Comparison of ENCODE assay signal across 12 cellular contexts in genomic region chr22:40535642-40536041, GRCh38.
DNase-seq lines count a peak whose midpoint lies in the region; ATAC-seq, FAIRE-seq and TF ChIP-seq lines count a peak whose summit lies in the region.
"Had no signal": no experiment of that assay in that cellular context is flagged by ENCODE, and none has a peak within 500 bp of the region (broad histone marks: within the 10 kb centered on the region; RNA-seq: fewer than 3 reads in every experiment).

No MANE protein-coding gene starts in this region.

- H3K23ac ChIP-seq in IMR-90 (ENCODE audit: low read depth, low read length) = 0 out of 2 replicates have a peak overlapping the region, but pooled peaks have one; percentile 65

- TF ChIP-seq RAD21 in IMR-90 (IDR thresholded peaks at IDR 0.05; ENCODE audit: low read length) (no peak), GM12878 (IDR thresholded peaks at IDR 0.05; ENCODE audit: insufficient read depth, low read depth, low read length) (no peak)

- peak overlapping the region; percentile 95 for H2BK5ac ChIP-seq in IMR-90 (ENCODE audit: low read depth, low read length, poor library complexity, severe bottlenecking)

- peaks cover 5% of the 10 kb centered on the region for H3K9me1 ChIP-seq in IMR-90 (ENCODE audit: insufficient read depth, low read length)

- H3K4me3 Mint-ChIP-seq in CD14-positive monocyte = no peak overlapping the region
- H3K4me3 Mint-ChIP-seq in neural crest cell = peak overlapping the region; percentile 33

- H3K9ac ChIP-seq in IMR-90 (ENCODE audit: low read depth, low read length) (0 out of 2 replicates have a peak overlapping the region, but pooled peaks have one; percentile 10), GM12878 (ENCODE audit: control insufficient read depth, insufficient read depth, low read length) (no peak overlapping the region)

- H4K20me1 ChIP-seq in IMR-90 (ENCODE audit: insufficient read depth, low read length) (peaks cover 27% of the 10 kb centered on the region; the same call in 1 of the 2 replicates), GM12878 (ENCODE audit: control insufficient read depth, insufficient read depth) (no peaks in the 10 kb centered on the region)

- TF ChIP-seq EP300 in GM12878 (IDR thresholded peaks at IDR 0.05; ENCODE audit: borderline replicate concordance in 1 of 2, control insufficient read depth in 1 of 2, low read depth in 2 of 2, low read length in 2 of 2) = no peak

- no peak overlapping the region for H3K4me2 ChIP-seq in IMR-90 (ENCODE audit: low read depth, low read length)
- peak overlapping the region; percentile 94; the same call in 1 of the 2 replicates for H3K4me2 ChIP-seq in GM12878 (ENCODE audit: control insufficient read depth, insufficient read depth)

- FAIRE-seq in GM12878 (lab: Jason Lieb, UNC) = no peak
- FAIRE-seq: GM18507 had no signal

- H3K27me3 Mint-ChIP-seq in CD14-positive monocyte (ENCODE audit: low read depth in 3 of 3) = no peaks in the 10 kb centered on the region
- peaks cover 2% of the 10 kb centered on the region for H3K27me3 Mint-ChIP-seq in neural crest cell (ENCODE audit: low read depth)

- H3K56ac ChIP-seq in IMR-90 (ENCODE audit: extremely low read depth, insufficient read depth, low read length) = peak overlapping the region; percentile 47; the same call in 1 of the 2 replicates

- no peak for ATAC-seq in IMR-90 (ENCODE audit: low read depth)
- ATAC-seq in GM12878 = no peak
- no peak for ATAC-seq in SK-N-SH treated with all-trans-retinoic acid at 6 μM for 48 hours

- H3K27me3 ChIP-seq in IMR-90 (ENCODE audit: control insufficient read depth, insufficient read depth, low read length) = no peaks in the 10 kb centered on the region
- no peaks in the 10 kb centered on the region for H3K27me3 ChIP-seq in GM12878 (replicated peaks in 1 of 2; ENCODE audit: control insufficient read depth in 2 of 2, insufficient read depth in 2 of 2, low read length in 1 of 2)

- H3K27ac Mint-ChIP-seq in CD14-positive monocyte = peak overlapping the region; percentile 66 to 87 (median 82)
- peak overlapping the region; percentile 69 for H3K27ac Mint-ChIP-seq in neural crest cell (ENCODE audit: unreplicated experiment)

- TF ChIP-seq CTCF in CD14-positive monocyte (IDR thresholded peaks at IDR 0.05) (no peak), IMR-90 (conservative IDR thresholded peaks at IDR 0.05; ENCODE audit: low read depth, low read length) (no peak), GM12878 (IDR thresholded peaks at IDR 0.05 in 2 of 3, conservative IDR thresholded peaks at IDR 0.05 in 1 of 3; ENCODE audit: control insufficient read depth in 2 of 3, extremely low read depth in 1 of 3, insufficient read depth in 1 of 3, low read depth in 3 of 3, low read length in 3 of 3) (no peak), neural crest cell (conservative IDR thresholded peaks at IDR 0.05) (no peak), GM20000 (IDR thresholded peaks at IDR 0.05; ENCODE audit: extremely low read depth, missing control alignments) (no peak)

- peak overlapping the region; percentile 89 for H3K4ac ChIP-seq in IMR-90 (ENCODE audit: low read depth, low read length)

- peak overlapping the region; percentile 92 for H3K14ac ChIP-seq in IMR-90 (replicated peaks; ENCODE audit: low read depth, low read length)

- H2AK9ac ChIP-seq in IMR-90 (replicated peaks; ENCODE audit: low read depth, low read length, poor library complexity) = peak overlapping the region; percentile 45

- dilution Hi-C loops in IMR-90 (cut with HindIII; ENCODE audit: low sequenced_read_pairs, unreplicated experiment) = no loop called here

- peak overlapping the region; percentile 42; the same call in 1 of the 2 replicates for H2BK120ac ChIP-seq in IMR-90 (ENCODE audit: low read depth, low read length)

- no peak overlapping the region for H3K18ac ChIP-seq in IMR-90 (ENCODE audit: low read depth, low read length)

- RAD21 ChIA-PET in GM12878 (lab: Charles Lee; ENCODE audit: unreplicated experiment) = interaction anchor here (0.7 to 2.8 kb wide), 2 partner anchors 47 to 76 kb away, joined by 4 to 13 read pairs; no protein-coding TSS in a partner anchor

- 0 out of 3 replicates have a peak overlapping the region, but pooled peaks have one; percentile 5 for H2BK15ac ChIP-seq in IMR-90 (ENCODE audit: low read depth, low read length)

- no peak for DNase-seq in CD14-positive monocyte (ENCODE audit: low spot score)
- DNase-seq in IMR-90 = no peak
- no peak for DNase-seq in GM12878 (ENCODE audit: low read depth, low spot score)
- DNase-seq in neural crest cell (ENCODE audit: low read depth, low spot score) = no peak
- DNase-seq in GM20000 (ENCODE audit: low spot score) = no peak
- DNase-seq in stimulated activated naive CD4-positive, alpha-beta T cell treated with Interleukin-2 at 50 U/mL for 16 hours (lab: John Stamatoyannopoulos, UW) = no peak
- no peak for DNase-seq in central memory CD4-positive, alpha-beta T cell
- DNase-seq: activated effector memory CD4-positive, alpha-beta T cell treated with Interleukin-2 at 50 U/mL for 16 hours; DMS 273 treated with DMSO at 0.1 percent for 48 hours; NCI-H524 had no signal

- H2BK20ac ChIP-seq in IMR-90 (ENCODE audit: low read depth, low read length) = peak overlapping the region; percentile 27; the same call in 1 of the 2 replicates

- no CpG with 5 or more reads among the region's 2 CpGs for WGBS in IMR-90 (ENCODE audit: extremely low coverage in 2 of 2, insufficient read length in 1 of 2), 2 experiments
- WGBS in GM12878 (ENCODE audit: insufficient coverage, insufficient replicate concordance, low lambda C conversion rate, missing lambda C conversion rate) = 75% methylated on average over 2 of the region's 2 CpGs

- peaks cover 19 to 51% of the 10 kb centered on the region in 2 experiments for H3K79me1 ChIP-seq in IMR-90 (ENCODE audit: low read depth in 1 of 2, low read length in 2 of 2)

- CTCF ChIA-PET in IMR-90 (lab: Yijun Ruan, JAX) = interaction anchor here (0.6 kb wide), 1 partner anchor 71 kb away, joined by 3 read pairs; no protein-coding TSS in a partner anchor
- CTCF ChIA-PET in GM12878 (lab: Yijun Ruan, JAX) = interaction anchor here (6.8 to 13.0 kb wide), 2 partner anchors 99 to 111 kb away, joined by 35 to 339 read pairs; no protein-coding TSS in a partner anchor

- H2AK5ac ChIP-seq in IMR-90 (ENCODE audit: low read depth, low read length) = peak overlapping the region; percentile 87; the same call in 1 of the 2 replicates

- H2AFZ ChIP-seq in IMR-90 (replicated peaks; ENCODE audit: low read length, poor library complexity) (no peak overlapping the region), GM12878 (ENCODE audit: control insufficient read depth, low read depth, low read length) (no peak overlapping the region)

- in situ Hi-C loops in IMR-90 (cut with MboI; ENCODE audit: low sequenced_read_pairs) (no loop called here), GM12878 (cut with MboI) (no loop called here)

- H3K9me3 Mint-ChIP-seq in CD14-positive monocyte = no peaks in the 10 kb centered on the region
- H3K9me3 Mint-ChIP-seq in neural crest cell = no peaks in the 10 kb centered on the region

- H3K36me3 ChIP-seq in IMR-90 (ENCODE audit: control insufficient read depth, insufficient read depth, low read length) = no peaks in the 10 kb centered on the region
- no peaks in the 10 kb centered on the region for H3K36me3 ChIP-seq in GM12878 (ENCODE audit: control insufficient read depth in 2 of 2, insufficient read depth in 2 of 2, low read length in 1 of 2)

- peak overlapping the region; percentile 33; the same call in 1 of the 2 replicates for H4K91ac ChIP-seq in IMR-90 (ENCODE audit: insufficient read depth, low read depth, low read length)

- peaks cover 37% of the 10 kb centered on the region for H3K79me2 ChIP-seq in GM12878 (ENCODE audit: control insufficient read depth, insufficient read depth, low read length)

- SMC1A ChIA-PET in GM12878 (lab: Charles Lee; ENCODE audit: uncharacterized antibody, unreplicated experiment) = interaction anchor here (1.2 to 6.9 kb wide), 4 partner anchors 40 to 109 kb away, joined by 3 to 69 read pairs (median 26); no protein-coding TSS in a partner anchor

- H4K8ac ChIP-seq in IMR-90 (ENCODE audit: low read depth in 2 of 2, low read length in 2 of 2) = peak overlapping the region in 1 of 2 experiments; percentile 41; a peak in 1 of 4 replicates

- H3K4me1 Mint-ChIP-seq in CD14-positive monocyte (peaks cover 39% of the 10 kb centered on the region), neural crest cell (peaks cover 23% of the 10 kb centered on the region)

- intact Hi-C loops in CD14-positive monocyte (cut with micrococcal nuclease) = no loop called here
- intact Hi-C loops in IMR-90 (cut with micrococcal nuclease) = no loop called here
- intact Hi-C loops in GM12878 (cut with micrococcal nuclease; ENCODE audit: unreplicated experiment) = no loop called here

- peaks cover 16% of the 10 kb centered on the region for H3K4me1 ChIP-seq in IMR-90 (ENCODE audit: control insufficient read depth, insufficient read depth, low read length)
- H3K4me1 ChIP-seq in GM12878 (ENCODE audit: control insufficient read depth, insufficient read depth, low read length) = peaks cover 10% of the 10 kb centered on the region

- peaks cover 12% of the 10 kb centered on the region in 2 donors for H3K36me3 Mint-ChIP-seq in CD14-positive monocyte
- H3K36me3 Mint-ChIP-seq in neural crest cell (ENCODE audit: low read depth) = peaks cover 14% of the 10 kb centered on the region

- H3K27ac ChIP-seq in IMR-90 (ENCODE audit: insufficient read depth, low read length) (peak overlapping the region; percentile 25; the same call in 1 of the 2 replicates), GM12878 (ENCODE audit: control insufficient read depth, insufficient read depth) (peak overlapping the region; percentile 75)

- POLR2A ChIA-PET in IMR-90 (lab: Charles Lee; ENCODE audit: unreplicated experiment) = no interaction called here
- POLR2A ChIA-PET in GM12878 (lab: Charles Lee) = interaction anchor here (0.6 to 2.6 kb wide), 3 partner anchors 17 to 96 kb away, joined by 3 to 22 read pairs (median 7); no protein-coding TSS in a partner anchor

- H4K5ac ChIP-seq in IMR-90 (ENCODE audit: low read depth, low read length) = no peak overlapping the region

- H3K4me3 ChIP-seq in IMR-90 (ENCODE audit: insufficient read depth, low read depth, low read length) = no peak overlapping the region
- no peak overlapping the region for H3K4me3 ChIP-seq in GM12878

- H3K9me3 ChIP-seq in IMR-90 (ENCODE audit: control insufficient read depth, insufficient read depth, low read length) = no peaks in the 10 kb centered on the region
- no peaks in the 10 kb centered on the region for H3K9me3 ChIP-seq in GM12878 (replicated peaks; ENCODE audit: control insufficient read depth, insufficient read depth, low read length)

- BruUV-seq in IMR-90 (replicated peaks; lab: Mats Ljungman, UMichigan) (no TSS peak), GM12878 (replicated peaks; lab: Mats Ljungman, UMichigan) (no TSS peak)

- TF ChIP-seq POLR2A in IMR-90 (IDR thresholded peaks at IDR 0.05; ENCODE audit: low read depth, low read length) = no peak
- TF ChIP-seq POLR2A in GM12878 (IDR thresholded peaks at IDR 0.05; ENCODE audit: low read depth, low read length) = no peak

TF ChIP-seq in IMR-90, 13 proteins besides CTCF, POLR2A, EP300 and RAD21 (continues in another document):
- no peak for TF ChIP-seq BHLHE40 (IDR thresholded peaks at IDR 0.05; ENCODE audit: low read depth, low read length)

TF ChIP-seq in GM12878, 131 proteins besides CTCF, POLR2A, EP300 and RAD21 (continues in another document):
- no peak for TF ChIP-seq HCFC1 (IDR thresholded peaks at IDR 0.05; ENCODE audit: low read length)

TF ChIP-seq in SK-N-SH treated with all-trans-retinoic acid at 6 μM for 48 hours, 23 proteins besides CTCF, POLR2A, EP300 and RAD21 (continues in another document):
- TF ChIP-seq ESRRG (CRISPR knock-in tag; IDR thresholded peaks at IDR 0.05) = no peak
